ENCODE assay signal across 1 cellular context in genomic region chr3:4759689-4760312, GRCh38.
TF ChIP-seq lines count a peak whose summit lies in the region.

No MANE protein-coding gene starts in this region.

TF ChIP-seq in K562, 482 proteins besides CTCF, POLR2A, EP300 and RAD21 (continued from another document and continues in another):
- TF ChIP-seq XRCC4 (IDR thresholded peaks at IDR 0.05; ENCODE audit: extremely low read depth, insufficient read depth, insufficient read length) (no peak), HBP1 (CRISPR knock-in tag; IDR thresholded peaks at IDR 0.05) (no peak), SP1 (CRISPR knock-in tag; IDR thresholded peaks at IDR 0.05) (no peak), ZBTB5 (IDR thresholded peaks at IDR 0.05) (no peak), ZNF143 (CRISPR knock-in tag; IDR thresholded peaks at IDR 0.05) (no peak), ZBTB49 (CRISPR knock-in tag; IDR thresholded peaks at IDR 0.05; ENCODE audit: borderline replicate concordance) (peak; percentile 83; the same call in 1 of the 2 replicates), ZMIZ1 (IDR thresholded peaks at IDR 0.05; ENCODE audit: low read depth in 2 of 2, low read length in 2 of 2) (0 out of 4 replicates have a peak, but pooled peaks of 1 of the 2 experiments have one; percentile 16), SMAD4 (CRISPR knock-in tag; conservative IDR thresholded peaks at IDR 0.05) (peak; percentile 80), ZNF507 (tag; conservative IDR thresholded peaks at IDR 0.05) (no peak), HCFC1 (IDR thresholded peaks at IDR 0.05; ENCODE audit: low read depth, low read length) (no peak), ZBTB43 (CRISPR knock-in tag; IDR thresholded peaks at IDR 0.05) (no peak), ZNF518B (CRISPR knock-in tag; IDR thresholded peaks at IDR 0.05) (no peak), RB1 (IDR thresholded peaks at IDR 0.05; ENCODE audit: low read depth) (no peak), HES1 (IDR thresholded peaks at IDR 0.05; ENCODE audit: low read depth) (no peak; the same call in 1 of the 2 replicates), ZNF436 (CRISPR knock-in tag; IDR thresholded peaks at IDR 0.05) (no peak), TCF7L2 (IDR thresholded peaks at IDR 0.05; ENCODE audit: low read depth, low read length) (no peak), ARID2 (IDR thresholded peaks at IDR 0.05) (no peak), TOE1 (IDR thresholded peaks at IDR 0.05; ENCODE audit: borderline replicate concordance) (no peak), TOE1 (CRISPR knock-in tag; IDR thresholded peaks at IDR 0.05; ENCODE audit: borderline replicate concordance, low read depth) (no peak), HDAC8 (tag; IDR thresholded peaks at IDR 0.05) (no peak; the same call in 1 of the 2 replicates), U2AF1 (optimal IDR thresholded peaks at IDR 0.05; ENCODE audit: low read depth, low read length) (no peak), GABPB1 (CRISPR knock-in tag; IDR thresholded peaks at IDR 0.05) (no peak), ZNF318 (IDR thresholded peaks at IDR 0.05; ENCODE audit: borderline replicate concordance in 1 of 2, low read depth in 1 of 2) (no peak), CHD2 (IDR thresholded peaks at IDR 0.05; ENCODE audit: low read depth, low read length) (no peak), PML (IDR thresholded peaks at IDR 0.05; ENCODE audit: low read length) (no peak), ARID3A (IDR thresholded peaks at IDR 0.05; ENCODE audit: borderline replicate concordance, low read depth, low read length) (no peak), RUNX1 (IDR thresholded peaks at IDR 0.05; ENCODE audit: low read depth) (no peak), TAL1 (IDR thresholded peaks at IDR 0.05) (0 out of 2 replicates have a peak, but pooled peaks have one; percentile 20), CC2D1A (IDR thresholded peaks at IDR 0.05) (no peak), CBFB (CRISPR knock-in tag; IDR thresholded peaks at IDR 0.05) (no peak)
